In the genomic region with DNA sequence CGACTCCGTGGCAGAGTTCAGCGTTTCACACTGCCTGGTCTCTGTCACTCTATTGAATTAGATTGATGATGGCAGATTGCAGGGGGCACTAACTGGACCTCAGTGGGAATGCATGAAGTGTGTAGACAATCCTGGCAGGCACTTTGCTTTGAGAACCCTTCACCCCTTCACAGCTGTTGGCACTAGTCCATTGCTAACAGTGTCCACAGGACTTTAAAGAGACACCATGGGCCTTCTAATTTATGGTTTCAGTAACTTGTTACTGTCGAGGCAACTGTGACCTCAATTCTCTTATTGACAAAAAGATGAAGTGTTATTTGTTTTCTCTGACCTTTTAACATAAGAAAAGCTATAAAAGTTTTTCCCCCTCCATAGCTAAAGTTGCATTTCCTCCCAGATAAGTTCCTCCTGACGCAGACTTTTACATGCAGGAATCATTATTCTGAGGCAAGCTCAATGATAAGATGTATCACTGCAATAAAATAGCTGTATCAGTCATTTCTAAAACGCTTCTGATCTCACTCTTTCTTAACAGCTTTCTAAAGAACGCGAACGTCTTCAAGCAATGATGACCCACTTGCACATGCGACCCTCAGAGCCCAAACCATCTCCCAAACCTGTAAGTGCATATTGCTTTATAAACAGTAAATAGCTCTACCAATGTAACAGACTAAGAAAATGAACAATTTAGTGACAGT, we compare ENCODE assay signal across 1 cellular context.
TF ChIP-seq lines count a peak whose summit lies in the region.

No MANE protein-coding gene starts in this region.

TF ChIP-seq in GM23338, 12 proteins besides CTCF, POLR2A, EP300 and RAD21 (continued from another document):
- TF ChIP-seq, protein P1, sequence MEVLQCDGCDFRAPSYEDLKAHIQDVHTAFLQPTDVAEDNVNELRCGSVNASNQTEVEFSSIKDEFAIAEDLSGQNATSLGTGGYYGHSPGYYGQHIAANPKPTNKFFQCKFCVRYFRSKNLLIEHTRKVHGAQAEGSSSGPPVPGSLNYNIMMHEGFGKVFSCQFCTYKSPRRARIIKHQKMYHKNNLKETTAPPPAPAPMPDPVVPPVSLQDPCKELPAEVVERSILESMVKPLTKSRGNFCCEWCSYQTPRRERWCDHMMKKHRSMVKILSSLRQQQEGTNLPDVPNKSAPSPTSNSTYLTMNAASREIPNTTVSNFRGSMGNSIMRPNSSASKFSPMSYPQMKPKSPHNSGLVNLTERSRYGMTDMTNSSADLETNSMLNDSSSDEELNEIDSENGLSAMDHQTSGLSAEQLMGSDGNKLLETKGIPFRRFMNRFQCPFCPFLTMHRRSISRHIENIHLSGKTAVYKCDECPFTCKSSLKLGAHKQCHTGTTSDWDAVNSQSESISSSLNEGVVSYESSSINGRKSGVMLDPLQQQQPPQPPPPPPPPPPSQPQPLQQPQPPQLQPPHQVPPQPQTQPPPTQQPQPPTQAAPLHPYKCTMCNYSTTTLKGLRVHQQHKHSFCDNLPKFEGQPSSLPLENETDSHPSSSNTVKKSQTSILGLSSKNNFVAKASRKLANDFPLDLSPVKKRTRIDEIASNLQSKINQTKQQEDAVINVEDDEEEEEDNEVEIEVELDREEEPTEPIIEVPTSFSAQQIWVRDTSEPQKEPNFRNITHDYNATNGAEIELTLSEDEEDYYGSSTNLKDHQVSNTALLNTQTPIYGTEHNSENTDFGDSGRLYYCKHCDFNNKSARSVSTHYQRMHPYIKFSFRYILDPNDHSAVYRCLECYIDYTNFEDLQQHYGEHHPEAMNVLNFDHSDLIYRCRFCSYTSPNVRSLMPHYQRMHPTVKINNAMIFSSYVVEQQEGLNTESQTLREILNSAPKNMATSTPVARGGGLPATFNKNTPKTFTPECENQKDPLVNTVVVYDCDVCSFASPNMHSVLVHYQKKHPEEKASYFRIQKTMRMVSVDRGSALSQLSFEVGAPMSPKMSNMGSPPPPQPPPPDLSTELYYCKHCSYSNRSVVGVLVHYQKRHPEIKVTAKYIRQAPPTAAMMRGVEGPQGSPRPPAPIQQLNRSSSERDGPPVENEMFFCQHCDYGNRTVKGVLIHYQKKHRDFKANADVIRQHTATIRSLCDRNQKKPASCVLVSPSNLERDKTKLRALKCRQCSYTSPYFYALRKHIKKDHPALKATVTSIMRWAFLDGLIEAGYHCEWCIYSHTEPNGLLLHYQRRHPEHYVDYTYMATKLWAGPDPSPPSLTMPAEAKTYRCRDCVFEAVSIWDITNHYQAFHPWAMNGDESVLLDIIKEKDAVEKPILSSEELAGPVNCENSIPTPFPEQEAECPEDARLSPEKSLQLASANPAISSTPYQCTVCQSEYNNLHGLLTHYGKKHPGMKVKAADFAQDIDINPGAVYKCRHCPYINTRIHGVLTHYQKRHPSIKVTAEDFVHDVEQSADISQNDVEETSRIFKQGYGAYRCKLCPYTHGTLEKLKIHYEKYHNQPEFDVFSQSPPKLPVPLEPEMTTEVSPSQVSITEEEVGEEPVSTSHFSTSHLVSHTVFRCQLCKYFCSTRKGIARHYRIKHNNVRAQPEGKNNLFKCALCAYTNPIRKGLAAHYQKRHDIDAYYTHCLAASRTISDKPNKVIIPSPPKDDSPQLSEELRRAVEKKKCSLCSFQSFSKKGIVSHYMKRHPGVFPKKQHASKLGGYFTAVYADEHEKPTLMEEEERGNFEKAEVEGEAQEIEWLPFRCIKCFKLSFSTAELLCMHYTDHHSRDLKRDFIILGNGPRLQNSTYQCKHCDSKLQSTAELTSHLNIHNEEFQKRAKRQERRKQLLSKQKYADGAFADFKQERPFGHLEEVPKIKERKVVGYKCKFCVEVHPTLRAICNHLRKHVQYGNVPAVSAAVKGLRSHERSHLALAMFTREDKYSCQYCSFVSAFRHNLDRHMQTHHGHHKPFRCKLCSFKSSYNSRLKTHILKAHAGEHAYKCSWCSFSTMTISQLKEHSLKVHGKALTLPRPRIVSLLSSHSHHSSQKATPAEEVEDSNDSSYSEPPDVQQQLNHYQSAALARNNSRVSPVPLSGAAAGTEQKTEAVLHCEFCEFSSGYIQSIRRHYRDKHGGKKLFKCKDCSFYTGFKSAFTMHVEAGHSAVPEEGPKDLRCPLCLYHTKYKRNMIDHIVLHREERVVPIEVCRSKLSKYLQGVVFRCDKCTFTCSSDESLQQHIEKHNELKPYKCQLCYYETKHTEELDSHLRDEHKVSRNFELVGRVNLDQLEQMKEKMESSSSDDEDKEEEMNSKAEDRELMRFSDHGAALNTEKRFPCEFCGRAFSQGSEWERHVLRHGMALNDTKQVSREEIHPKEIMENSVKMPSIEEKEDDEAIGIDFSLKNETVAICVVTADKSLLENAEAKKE (CRISPR knock-in tag; IDR thresholded peaks at IDR 0.05), result no peak
- TF ChIP-seq POLR2AphosphoS5 (IDR thresholded peaks at IDR 0.05; ENCODE audit: low read depth) (no peak), STAT1 (IDR thresholded peaks at IDR 0.05; ENCODE audit: unreplicated experiment) (no peak), ZNF114 (CRISPR knock-in tag; IDR thresholded peaks at IDR 0.05) (no peak), REST (IDR thresholded peaks at IDR 0.05; ENCODE audit: unreplicated experiment) (no peak), CREB1 (CRISPR knock-in tag; IDR thresholded peaks at IDR 0.05; ENCODE audit: low read depth) (no peak), ETS1 (IDR thresholded peaks at IDR 0.05) (no peak), JUNB (IDR thresholded peaks at IDR 0.05; ENCODE audit: unreplicated experiment) (no peak)
TF ChIP-seq in GM23338: peak in this region for 0.
